ENCODE assay signal across 18 cellular contexts in genomic region chr1:177315270-177315669, GRCh38.
DNase-seq lines count a peak whose midpoint lies in the region; ATAC-seq, FAIRE-seq and TF ChIP-seq lines count a peak whose summit lies in the region.
"Had no signal": no experiment of that assay in that cellular context is flagged by ENCODE, and none has a peak within 500 bp of the region (broad histone marks: within the 10 kb centered on the region; RNA-seq: fewer than 3 reads in every experiment).

No MANE protein-coding gene starts in this region.

- H3K27me3 ChIP-seq in bronchial epithelial cell (ENCODE audit: control insufficient read depth, insufficient read depth, low read length) (no peaks in the 10 kb centered on the region), foreskin keratinocyte (no peaks in the 10 kb centered on the region)
- H3K27me3 ChIP-seq: BLaER1 treated with 17β-estradiol and CSF1 and Interleukin-3, amounts not matched to agents 10 nM and 100 nM had no signal

- no peak overlapping the region for H3K27ac ChIP-seq in foreskin keratinocyte
- H3K27ac ChIP-seq: BLaER1 treated with 17β-estradiol and CSF1 and Interleukin-3, amounts not matched to agents 10 nM and 100 nM; HL-60 had no signal

- no peak for TF ChIP-seq CTCF in bronchial epithelial cell (IDR thresholded peaks at IDR 0.05; ENCODE audit: insufficient read depth, low read length, severe bottlenecking)
- TF ChIP-seq CTCF in foreskin keratinocyte (conservative IDR thresholded peaks at IDR 0.05) = no peak

- peaks cover 21% of the 10 kb centered on the region for H3K4me1 ChIP-seq in foreskin keratinocyte

- no peak overlapping the region for H3K4me3 ChIP-seq in bronchial epithelial cell (ENCODE audit: low read depth, low read length)
- H3K4me3 ChIP-seq: BLaER1 treated with 17β-estradiol and CSF1 and Interleukin-3, amounts not matched to agents 10 nM and 100 nM had no signal

- DNase-seq in COLO829 (ENCODE audit: low spot score) = peak; percentile 40
- peak; percentile 1 for DNase-seq in LoVo (ENCODE audit: low spot score)
- peak; percentile 41 for DNase-seq in bronchial epithelial cell (ENCODE audit: low read depth)
- peak in 1 of 2 donors; percentile 47 for DNase-seq in foreskin keratinocyte
- DNase-seq in DMS53 treated with DMSO at 0.1 percent for 48 hours (lab: John Stamatoyannopoulos, UW; ENCODE audit: unreplicated experiment) = no peak
- no peak for DNase-seq in amygdala (lab: John Stamatoyannopoulos, UW)
- no peak for DNase-seq in UCSD-AML1 (lab: John Stamatoyannopoulos, UW; ENCODE audit: unreplicated experiment)
- DNase-seq: 8988T; ACHN; CD4-positive, CD25-positive, alpha-beta regulatory T cell; DND-41; GDM1; GOT3; H9 had no signal

- no peaks in the 10 kb centered on the region for H3K36me3 ChIP-seq in bronchial epithelial cell (ENCODE audit: control insufficient read depth, insufficient read depth, low read length)
- H3K36me3 ChIP-seq: BLaER1 treated with 17β-estradiol and CSF1 and Interleukin-3, amounts not matched to agents 10 nM and 100 nM had no signal

- FAIRE-seq in bronchial epithelial cell (lab: Jason Lieb, UNC) = no peak
- FAIRE-seq: GM12892 had no signal

- peak; percentile 78 for ATAC-seq in foreskin keratinocyte
- ATAC-seq in HG02610 (IDR thresholded peaks at IDR 0.05; ENCODE audit: unreplicated experiment) = no peak

Comparison
In these comparisons a context has a peak if more than half of its experiments do, and no peak if none do; other contexts are left out.
1. DNase-seq: peak in COLO829 (single experiment), LoVo (single experiment) and bronchial epithelial cell (single experiment); none in DMS53 treated with DMSO at 0.1 percent for 48 hours (single experiment), amygdala (0 of 56) and UCSD-AML1 (single experiment).